Comparison of ENCODE assay signal across 8 cellular contexts in the genomic region with DNA sequence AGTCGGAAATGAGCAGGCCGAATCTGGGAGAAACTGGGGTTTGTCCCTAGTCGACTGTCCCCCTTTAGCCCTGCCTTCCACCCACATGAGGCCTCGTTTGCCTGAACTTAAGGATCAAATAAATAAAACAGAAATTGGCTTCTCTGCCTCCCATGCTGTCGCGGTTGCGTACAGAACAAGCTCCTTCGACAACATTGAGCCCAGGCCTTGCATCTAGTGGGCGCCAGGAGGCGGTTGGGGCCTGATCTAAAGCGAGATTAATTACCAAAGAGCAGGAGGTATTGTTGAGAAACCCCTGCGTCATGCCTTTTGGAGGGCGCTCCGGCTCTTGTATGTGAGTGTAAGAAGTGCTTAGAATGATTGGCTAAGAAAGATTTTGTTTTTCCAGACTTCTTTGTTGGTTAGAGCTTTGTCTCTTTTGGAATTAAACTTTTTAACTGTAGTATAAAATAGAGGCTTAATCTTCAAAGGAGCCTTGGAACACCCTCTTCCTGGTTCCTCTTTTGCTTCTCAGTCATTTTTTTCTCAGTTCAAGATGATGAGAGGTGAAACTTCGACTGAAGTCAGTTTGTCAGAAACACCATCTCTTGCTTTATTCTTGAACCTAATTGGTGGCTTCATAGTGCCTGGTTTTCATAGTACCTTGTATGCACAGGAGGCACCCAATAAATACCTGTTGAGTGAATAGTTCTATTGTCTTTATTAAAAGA. TPM values are rescaled to one million over a fixed set of nuclear protein-coding genes. Genes with fewer than 3 reads are reported as not detected.
A peak's percentile ranks its signal among the peaks of the same experiment; 100 is the strongest.
DNase-seq lines count a peak whose midpoint lies in the region; ATAC-seq and TF ChIP-seq lines count a peak whose summit lies in the region.

No MANE protein-coding gene starts in this region.

- H3K27me3 Mint-ChIP-seq in stimulated activated naive CD8-positive, alpha-beta T cell treated with anti-CD3 and anti-CD28 coated beads, Interleukin-15, amount 100 ng/mL, for 72 hours, result no peaks in the 10 kb centered on the region

- H3K4me3 ChIP-seq in neural cell (ENCODE audit: low read length), result peak overlapping the region; percentile 99

- H3F3A ChIP-seq in neural cell (ENCODE audit: insufficient read depth, low read length, poor library complexity, severe bottlenecking), result no peaks in the 10 kb centered on the region

- H3K36me3 ChIP-seq in neural cell (ENCODE audit: insufficient read depth, low read length), result no peaks in the 10 kb centered on the region

- peak overlapping the region; percentile 58 for H3K4me2 ChIP-seq in neural cell (ENCODE audit: low read length)

- H3K9me3 Mint-ChIP-seq in stimulated activated naive CD8-positive, alpha-beta T cell treated with anti-CD3 and anti-CD28 coated beads, Interleukin-15, amount 100 ng/mL, for 72 hours, result no peaks in the 10 kb centered on the region

- no peaks in the 10 kb centered on the region for H3K27me3 ChIP-seq in neural cell (ENCODE audit: insufficient read depth, low read depth, low read length)

- ATAC-seq in GM21526 (IDR thresholded peaks at IDR 0.05; ENCODE audit: low FRiP score, unreplicated experiment), result peak; percentile 57
- ATAC-seq in stimulated activated naive CD8-positive, alpha-beta T cell treated with anti-CD3 and anti-CD28 coated beads, Interleukin-15, amount 100 ng/mL, for 72 hours, result peak; percentile 92

- peak overlapping the region; percentile 98 to 100 for H3K27ac Mint-ChIP-seq in stimulated activated naive CD8-positive, alpha-beta T cell treated with anti-CD3 and anti-CD28 coated beads, Interleukin-15, amount 100 ng/mL, for 72 hours

- no peaks in the 10 kb centered on the region for H3K9me2 ChIP-seq in neural cell (ENCODE audit: insufficient read depth, low read length)

- H3K4me3 Mint-ChIP-seq in stimulated activated naive CD8-positive, alpha-beta T cell treated with anti-CD3 and anti-CD28 coated beads, Interleukin-15, amount 100 ng/mL, for 72 hours, result peak overlapping the region; percentile 94 to 100

- peak; percentile 58 for DNase-seq in DMS 273 treated with DMSO at 0.1 percent for 48 hours (lab: John Stamatoyannopoulos, UW)
- DNase-seq in HuH-7 (ENCODE audit: low spot score), result peak; percentile 71
- peak; percentile 90 for DNase-seq in RPMI8226
- DNase-seq in activated T-helper 9 cell treated with anti-CD3 and anti-CD28 coated beads, Interleukin-2, amount 50 U/mL, for 16 hours (ENCODE audit: low read depth), result peak; percentile 60
- DNase-seq in fibroblast of the conjunctiva (ENCODE audit: low read depth), result peak; percentile 79
- peak; percentile 79 to 86 for DNase-seq in stimulated activated naive CD8-positive, alpha-beta T cell treated with anti-CD3 and anti-CD28 coated beads, Interleukin-15, amount 100 ng/mL, for 72 hours

- H4K20me1 ChIP-seq in neural cell (ENCODE audit: insufficient read depth), result no peaks in the 10 kb centered on the region

- peak overlapping the region; percentile 91 for H3K27ac ChIP-seq in neural cell (ENCODE audit: low read length)

- peaks cover 28% of the 10 kb centered on the region for H3K4me1 Mint-ChIP-seq in stimulated activated naive CD8-positive, alpha-beta T cell treated with anti-CD3 and anti-CD28 coated beads, Interleukin-15, amount 100 ng/mL, for 72 hours

- TF ChIP-seq EP300 in neural cell (conservative IDR thresholded peaks at IDR 0.05; ENCODE audit: poor library complexity, severe bottlenecking), result no peak

- peak overlapping the region; percentile 98 for H3K9ac ChIP-seq in neural cell (ENCODE audit: low read length)

- peaks cover 35% of the 10 kb centered on the region for H3K79me2 ChIP-seq in neural cell (replicated peaks; ENCODE audit: insufficient read depth, low read length)

- peak overlapping the region; percentile 96 for H2AFZ ChIP-seq in neural cell (ENCODE audit: low read depth, low read length)

- peak; percentile 42 for TF ChIP-seq RAD21 in neural cell (conservative IDR thresholded peaks at IDR 0.05)

- peak; percentile 54 for TF ChIP-seq CTCF in neural cell (IDR thresholded peaks at IDR 0.05; ENCODE audit: poor library complexity, severe bottlenecking)

- no peaks in the 10 kb centered on the region for H3K9me3 ChIP-seq in neural cell (ENCODE audit: low read length)

TF ChIP-seq in neural cell, 6 proteins besides CTCF, POLR2A, EP300 and RAD21:
- TF ChIP-seq SMC3 (conservative IDR thresholded peaks at IDR 0.05; ENCODE audit: poor library complexity), result peak; percentile 55
- TF ChIP-seq MXI1 (conservative IDR thresholded peaks at IDR 0.05; ENCODE audit: poor library complexity, severe bottlenecking), result no peak
- TF ChIP-seq TAF1 (IDR thresholded peaks at IDR 0.05; ENCODE audit: low read depth), result no peak
- peak; percentile 28 for TF ChIP-seq POLR2AphosphoS5 (IDR thresholded peaks at IDR 0.05)
- TF ChIP-seq EZH2 (IDR thresholded peaks at IDR 0.05; ENCODE audit: borderline replicate concordance, insufficient read depth, low read length, poor library complexity, severe bottlenecking), result no peak
- TF ChIP-seq, protein P1, sequence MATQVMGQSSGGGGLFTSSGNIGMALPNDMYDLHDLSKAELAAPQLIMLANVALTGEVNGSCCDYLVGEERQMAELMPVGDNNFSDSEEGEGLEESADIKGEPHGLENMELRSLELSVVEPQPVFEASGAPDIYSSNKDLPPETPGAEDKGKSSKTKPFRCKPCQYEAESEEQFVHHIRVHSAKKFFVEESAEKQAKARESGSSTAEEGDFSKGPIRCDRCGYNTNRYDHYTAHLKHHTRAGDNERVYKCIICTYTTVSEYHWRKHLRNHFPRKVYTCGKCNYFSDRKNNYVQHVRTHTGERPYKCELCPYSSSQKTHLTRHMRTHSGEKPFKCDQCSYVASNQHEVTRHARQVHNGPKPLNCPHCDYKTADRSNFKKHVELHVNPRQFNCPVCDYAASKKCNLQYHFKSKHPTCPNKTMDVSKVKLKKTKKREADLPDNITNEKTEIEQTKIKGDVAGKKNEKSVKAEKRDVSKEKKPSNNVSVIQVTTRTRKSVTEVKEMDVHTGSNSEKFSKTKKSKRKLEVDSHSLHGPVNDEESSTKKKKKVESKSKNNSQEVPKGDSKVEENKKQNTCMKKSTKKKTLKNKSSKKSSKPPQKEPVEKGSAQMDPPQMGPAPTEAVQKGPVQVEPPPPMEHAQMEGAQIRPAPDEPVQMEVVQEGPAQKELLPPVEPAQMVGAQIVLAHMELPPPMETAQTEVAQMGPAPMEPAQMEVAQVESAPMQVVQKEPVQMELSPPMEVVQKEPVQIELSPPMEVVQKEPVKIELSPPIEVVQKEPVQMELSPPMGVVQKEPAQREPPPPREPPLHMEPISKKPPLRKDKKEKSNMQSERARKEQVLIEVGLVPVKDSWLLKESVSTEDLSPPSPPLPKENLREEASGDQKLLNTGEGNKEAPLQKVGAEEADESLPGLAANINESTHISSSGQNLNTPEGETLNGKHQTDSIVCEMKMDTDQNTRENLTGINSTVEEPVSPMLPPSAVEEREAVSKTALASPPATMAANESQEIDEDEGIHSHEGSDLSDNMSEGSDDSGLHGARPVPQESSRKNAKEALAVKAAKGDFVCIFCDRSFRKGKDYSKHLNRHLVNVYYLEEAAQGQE (IDR thresholded peaks at IDR 0.05; ENCODE audit: borderline replicate concordance), result no peak
TF ChIP-seq in neural cell: peak in this region for 2.

RNA-seq across cellular contexts. Expression of a gene that starts 0.8 kb away (rescaled TPM):
- polyA plus RNA-seq in neural cell, result 53.0 and 53.7 TPM in 2 replicates
- 30.0 and 43.1 TPM in 2 replicates for polyA minus RNA-seq in neural cell

RNA-seq across cellular contexts. Expression of a gene that starts 25.2 kb away (rescaled TPM):
- polyA plus RNA-seq in neural cell, result 149 and 162 TPM in 2 replicates
- polyA minus RNA-seq in neural cell, result 48.3 and 51.4 TPM in 2 replicates

Comparison
In these comparisons a context has a peak if more than half of its experiments do, and no peak if none do; other contexts are left out.
1. Peak in every context shown above with its lines: DNase-seq, ATAC-seq, H3K4me3 ChIP-seq and H3K27ac ChIP-seq.